ENCODE assay signal across 2 cellular contexts in genomic region chr2:30366199-30366691, GRCh38.
TF ChIP-seq lines count a peak whose summit lies in the region.

No MANE protein-coding gene starts in this region.

TF ChIP-seq in liver, 16 proteins besides CTCF, POLR2A, EP300 and RAD21 (continued from another document):
- TF ChIP-seq EGR1 (IDR thresholded peaks at IDR 0.05; ENCODE audit: low read depth in 2 of 2): no peak
- no peak for TF ChIP-seq HNF4G (IDR thresholded peaks at IDR 0.05)
- no peak for TF ChIP-seq HNF4A (conservative IDR thresholded peaks at IDR 0.05)
- TF ChIP-seq REST (IDR thresholded peaks at IDR 0.05): no peak
- TF ChIP-seq SP1 (IDR thresholded peaks at IDR 0.05): no peak
- TF ChIP-seq FOXA1 (IDR thresholded peaks at IDR 0.05): no peak
- TF ChIP-seq TAF1 (conservative IDR thresholded peaks at IDR 0.05): no peak
- no peak for TF ChIP-seq MAX (IDR thresholded peaks at IDR 0.05)
- no peak for TF ChIP-seq NR2F2 (IDR thresholded peaks at IDR 0.05)
- no peak for TF ChIP-seq JUND (IDR thresholded peaks at IDR 0.05)
- no peak for TF ChIP-seq FOXA2 (IDR thresholded peaks at IDR 0.05)
- TF ChIP-seq ZBTB33 (IDR thresholded peaks at IDR 0.05): no peak

TF ChIP-seq in HepG2, 621 proteins besides CTCF, POLR2A, EP300 and RAD21 (continued from another document):
- TF ChIP-seq HMGXB4 (CRISPR knock-in tag; IDR thresholded peaks at IDR 0.05; ENCODE audit: borderline replicate concordance in 1 of 2, low read depth in 1 of 2) (no peak), ZSCAN9 (CRISPR knock-in tag; IDR thresholded peaks at IDR 0.05; ENCODE audit: borderline replicate concordance) (no peak), HDAC2 (CRISPR knock-in tag; IDR thresholded peaks at IDR 0.05) (no peak), MED13 (CRISPR knock-in tag; IDR thresholded peaks at IDR 0.05) (no peak), TFAP4 (IDR thresholded peaks at IDR 0.05; ENCODE audit: borderline replicate concordance, low read depth) (no peak), ZNF572 (CRISPR knock-in tag; IDR thresholded peaks at IDR 0.05) (no peak), XBP1 (CRISPR knock-in tag; IDR thresholded peaks at IDR 0.05) (no peak), RXRB (CRISPR knock-in tag; IDR thresholded peaks at IDR 0.05; ENCODE audit: borderline replicate concordance) (no peak), ZBTB46 (CRISPR knock-in tag; IDR thresholded peaks at IDR 0.05; ENCODE audit: borderline replicate concordance) (no peak)
